ENCODE assay signal across 8 cellular contexts in the genomic region with DNA sequence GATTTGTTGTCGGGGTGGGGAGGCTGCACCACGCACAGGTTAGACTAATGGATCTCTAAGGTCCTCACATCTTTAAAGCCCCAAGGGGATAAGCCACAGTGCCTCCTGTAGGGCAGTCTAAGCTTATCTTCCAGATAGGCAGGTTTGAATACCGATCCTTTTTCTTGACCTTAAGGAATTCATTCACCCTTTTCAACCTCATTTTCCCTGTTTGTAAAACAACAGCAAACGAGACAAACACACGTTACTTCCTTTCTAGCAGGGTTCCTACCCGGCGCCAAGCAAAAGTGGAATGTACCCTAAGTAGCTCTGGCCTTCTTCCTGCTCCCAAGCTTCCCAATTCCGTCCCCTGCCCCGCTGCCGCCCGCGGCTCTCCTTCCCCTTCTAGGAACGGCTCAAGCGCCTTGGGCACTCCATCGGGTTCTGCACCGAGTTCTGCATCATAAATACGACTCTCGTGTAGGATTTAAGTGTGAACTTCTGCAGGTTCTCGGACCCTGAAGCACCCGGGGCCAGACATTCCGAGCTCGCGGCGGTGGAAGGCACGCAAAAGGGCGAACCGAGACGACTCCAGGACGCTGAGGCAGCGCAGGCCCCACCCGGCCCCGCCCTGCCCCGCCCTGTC. TPM values are rescaled to one million over a fixed set of nuclear protein-coding genes. Genes with fewer than 3 reads are reported as not detected.
A peak's percentile ranks its signal among the peaks of the same experiment; 100 is the strongest.
DNase-seq lines count a peak whose midpoint lies in the region; ATAC-seq, FAIRE-seq and TF ChIP-seq lines count a peak whose summit lies in the region.

No MANE protein-coding gene starts in this region.

- H3K4me3 ChIP-seq in H1 (ENCODE audit: extremely low read depth in 1 of 4, insufficient read depth in 2 of 4, low read depth in 3 of 4, low read length in 4 of 4): peak overlapping the region; percentile 62 to 85 (median 74)
- H3K4me3 ChIP-seq in mesodermal cell (ENCODE audit: extremely low read depth, insufficient read depth, low read length, poor library complexity, severe bottlenecking): peak overlapping the region; percentile 75
- H3K4me3 ChIP-seq in uterus: peak overlapping the region; percentile 52 to 70

- no peak for FAIRE-seq in H1 (lab: Jason Lieb, UNC)

- H4K91ac ChIP-seq in H1 (replicated peaks; ENCODE audit: insufficient read length, low read length): peak overlapping the region; percentile 15

- peak; percentile 22 for ATAC-seq in GM19395 (IDR thresholded peaks at IDR 0.05; ENCODE audit: unreplicated experiment)
- ATAC-seq in HG03095 (IDR thresholded peaks at IDR 0.05; ENCODE audit: unreplicated experiment): no peak

- peak overlapping the region; percentile 65 for H3K56ac ChIP-seq in H1 (replicated peaks; ENCODE audit: insufficient read length, low read depth, low read length)

- peak overlapping the region; percentile 96; the same call in 1 of the 2 replicates for H4K8ac ChIP-seq in H1 (ENCODE audit: extremely low read depth, insufficient read depth, low read length)

- peak overlapping the region; percentile 74 for H3K27ac ChIP-seq in H1 (ENCODE audit: low read depth, low read length)
- peak overlapping the region; percentile 96 for H3K27ac ChIP-seq in mesodermal cell (ENCODE audit: low read depth, low read length, severe bottlenecking)
- H3K27ac ChIP-seq in uterus: peak overlapping the region; percentile 86 to 88

- H3K36me3 ChIP-seq in H1 (ENCODE audit: control insufficient read depth in 2 of 4, insufficient read depth in 4 of 4, low read length in 3 of 4) (peaks cover 21 to 37% (median 28%) of the 10 kb centered on the region in 4 experiments), mesodermal cell (ENCODE audit: control insufficient read depth, insufficient read depth, low read length) (peaks cover 40% of the 10 kb centered on the region), uterus (no peaks in the 10 kb centered on the region)

- H3K9me3 ChIP-seq in H1 (ENCODE audit: insufficient read depth in 2 of 2, low read depth in 1 of 2, low read length in 1 of 2) (no peaks in the 10 kb centered on the region), mesodermal cell (ENCODE audit: control insufficient read depth, low read length) (no peaks in the 10 kb centered on the region), uterus (no peaks in the 10 kb centered on the region)

- TF ChIP-seq RAD21 in H1 (IDR thresholded peaks at IDR 0.05 in 1 of 2, conservative IDR thresholded peaks at IDR 0.05 in 1 of 2; ENCODE audit: low read depth in 2 of 2, low read length in 2 of 2): peak; percentile 63 to 70

- TF ChIP-seq POLR2A in H1 (IDR thresholded peaks at IDR 0.05; ENCODE audit: control extremely low read depth in 1 of 2, low read depth in 2 of 2, low read length in 2 of 2) (peak in 1 of 2 experiments; percentile 17; a peak in 1 of 3 replicates), uterus (IDR thresholded peaks at IDR 0.05) (peak in 1 of 2 donors; percentile 27)

- peaks cover 7% of the 10 kb centered on the region for H3K23me2 ChIP-seq in H1 (ENCODE audit: low read depth, low read length)

- H4K5ac ChIP-seq in H1 (ENCODE audit: insufficient read length, low read depth, low read length): peak overlapping the region; percentile 91

- no peak overlapping the region; the same call in 1 of the 2 replicates for H2BK12ac ChIP-seq in H1 (ENCODE audit: low read depth, low read length)

- H3K23ac ChIP-seq in H1 (ENCODE audit: insufficient read length): no peak overlapping the region

- H3K27me3 ChIP-seq in H1 (replicated peaks in 1 of 4; ENCODE audit: control insufficient read depth in 3 of 4, extremely low read depth in 1 of 4, insufficient read depth in 3 of 4, low read length in 3 of 4) (no peaks in the 10 kb centered on the region), uterus (no peaks in the 10 kb centered on the region)

- CTCF ChIA-PET in H1 (lab: Charles Lee; ENCODE audit: partially characterized antibody): interaction anchor here (0.8 to 2.4 kb wide), 20 partner anchors 10 to 576 kb away, joined by 3 to 15 read pairs (median 4); partner anchors contain the start of genes C1orf210 and ELOVL1

- H2AK5ac ChIP-seq in H1 (ENCODE audit: low read depth, low read length): no peak overlapping the region

- H3K9ac ChIP-seq in H1 (replicated peaks in 1 of 4; ENCODE audit: extremely low read depth in 1 of 4, low read depth in 3 of 4, low read length in 3 of 4): peak overlapping the region; percentile 8 to 91 (median 80)

- H2AFZ ChIP-seq in H1 (ENCODE audit: low read length): peak overlapping the region; percentile 20; the same call in 1 of the 2 replicates

- peak overlapping the region; percentile 82 for H2BK5ac ChIP-seq in H1 (ENCODE audit: low read depth, low read length)

- intact Hi-C loops in uterus (cut with DNase I; ENCODE audit: low total_unique reads): no loop called here

- H3K4me1 ChIP-seq in H1 (replicated peaks in 1 of 4; ENCODE audit: control insufficient read depth in 3 of 4, insufficient read depth in 4 of 4, low read length in 3 of 4) (peaks cover 5 to 14% (median 8%) of the 10 kb centered on the region in 4 experiments), mesodermal cell (ENCODE audit: control insufficient read depth, insufficient read depth, low read length, poor library complexity, severe bottlenecking) (peaks cover 22% of the 10 kb centered on the region), uterus (peaks cover 0 to 5% of the 10 kb centered on the region in 2 donors)

- H2BK20ac ChIP-seq in H1 (ENCODE audit: low read length): no peak overlapping the region

- peaks cover 10 to 27% of the 10 kb centered on the region in 2 experiments for H3K79me2 ChIP-seq in H1 (ENCODE audit: control insufficient read depth in 1 of 2, insufficient read depth in 2 of 2, low read length in 2 of 2)

- H2BK120ac ChIP-seq in H1 (replicated peaks; ENCODE audit: low read depth, low read length): no peak overlapping the region

- 0 out of 2 replicates have a peak overlapping the region, but pooled peaks have one; percentile 32 for H2BK15ac ChIP-seq in H1 (ENCODE audit: low read length)

- POLR2A ChIA-PET in H1 (lab: Charles Lee; ENCODE audit: partially characterized antibody): interaction anchor here (0.7 to 2.5 kb wide), 39 partner anchors 8 to 381 kb away, joined by 3 to 37 read pairs (median 5); partner anchors contain the start of genes C1orf210, ELOVL1, KDM4A and MED8

- TF ChIP-seq CTCF in H1 (IDR thresholded peaks at IDR 0.05; ENCODE audit: control extremely low read depth in 1 of 3, insufficient read depth in 1 of 3, low read depth in 1 of 3, low read length in 3 of 3) (peak in 2 of 3 experiments; percentile 49 to 70; a peak in 3 of 4 replicates), uterus (IDR thresholded peaks at IDR 0.05) (peak in 1 of 4 experiments; percentile 25)

- TF ChIP-seq EP300 in H1 (IDR thresholded peaks at IDR 0.05; ENCODE audit: borderline replicate concordance in 1 of 2, low read depth in 2 of 2, low read length in 2 of 2): no peak

- H3K14ac ChIP-seq in H1 (ENCODE audit: insufficient read length): no peak overlapping the region

- peak overlapping the region; percentile 72 to 81 for H3K4me2 ChIP-seq in H1 (ENCODE audit: insufficient read depth in 1 of 2, low read depth in 2 of 2, low read length in 2 of 2)

- H3K18ac ChIP-seq in H1 (ENCODE audit: extremely low read depth, low read length): peak overlapping the region; percentile 38; the same call in 1 of the 2 replicates

- peaks cover 11% of the 10 kb centered on the region for H3K79me1 ChIP-seq in H1 (ENCODE audit: low read depth, low read length)

- peaks cover 10 to 12% of the 10 kb centered on the region in 2 experiments for H4K20me1 ChIP-seq in H1 (replicated peaks in 1 of 2; ENCODE audit: control insufficient read depth in 1 of 2, insufficient read depth in 2 of 2, low read length in 2 of 2)

- peak overlapping the region; percentile 84 for H3K4ac ChIP-seq in H1 (replicated peaks; ENCODE audit: insufficient read length, low read depth, low read length)

- DNase-seq in D341Med (ENCODE audit: low spot score): peak; percentile 60
- DNase-seq in M059J (ENCODE audit: low read depth): peak; percentile 70
- DNase-seq in SW480 (ENCODE audit: low spot score): peak; percentile 66
- DNase-seq in H1 (ENCODE audit: low read depth in 1 of 2, low spot score in 2 of 2): no peak
- DNase-seq in uterus: no peak

- 2% methylated on average over 24 of the region's 33 CpGs; no CpG with 5 or more reads in 1 of the 2 experiments for WGBS in H1 (ENCODE audit: extremely low coverage in 1 of 2, insufficient coverage in 1 of 2, insufficient read length in 1 of 2, insufficient replicate concordance in 2 of 2, low coverage in 1 of 2, low lambda C conversion rate in 2 of 2, missing lambda C conversion rate in 1 of 2), 2 experiments
- 1 to 3% methylated on average over 22 to 25 of the region's 33 CpGs for WGBS in mesodermal cell (ENCODE audit: insufficient coverage in 2 of 2), 2 experiments

RNA-seq across cellular contexts. Expression of gene CDC20, which starts 0.5 kb away (rescaled TPM):
- total RNA-seq in M059J (2014; rRNA removed; shearing (Covaris generic)): 273 and 274 TPM in 2 replicates
- 221 and 252 TPM in 2 replicates for total RNA-seq in H1 (2021; fragmentation: NEBNext Ultra II Directional; extraction: Animal tissue kit (Norgen Biotek cat#: 25700))
- polyA plus RNA-seq in H1 (2011; rRNA removed): 214 and 350 TPM in 2 replicates
- 234 TPM for polyA plus RNA-seq in H1 (2011; cell fraction: cytosol; rRNA removed)
- polyA plus RNA-seq in H1 (2011; cell fraction: nucleus; rRNA removed): 399 TPM
- polyA plus RNA-seq in H1 (2012, experiment 1 of 2): 231 to 283 TPM (median 258 TPM) in 4 replicates
- 321 TPM for polyA plus RNA-seq in H1 (2012, experiment 2 of 2)
- 136 TPM for polyA plus RNA-seq in H1 (2013, experiment 1 of 2)
- polyA plus RNA-seq in H1 (2013, experiment 2 of 2): 131 TPM
- polyA minus RNA-seq in H1 (2011; rRNA and poly(A)+ RNA removed): 219 and 368 TPM in 2 replicates
- 160 TPM for polyA minus RNA-seq in H1 (2011; cell fraction: cytosol; rRNA and poly(A)+ RNA removed)
- 98.7 TPM for polyA minus RNA-seq in H1 (2011; cell fraction: nucleus; rRNA and poly(A)+ RNA removed)
- polyA plus RNA-seq in mesodermal cell (2013, experiment 1 of 2): 112 TPM
- 119 TPM for polyA plus RNA-seq in mesodermal cell (2013, experiment 2 of 2)
- total RNA-seq in uterus: 10 to 100 TPM in 1 of 4 donors, 1 to 10 TPM in 1, not detected in 2; 1.3 to 20.3 TPM

RNA-seq across cellular contexts. Expression of gene ELOVL1, which starts 9.6 kb away (rescaled TPM):
- total RNA-seq in M059J (2014; rRNA removed; shearing (Covaris generic)): 152 and 164 TPM in 2 replicates
- total RNA-seq in H1 (2021; fragmentation: NEBNext Ultra II Directional; extraction: Animal tissue kit (Norgen Biotek cat#: 25700)): 28.5 and 29.1 TPM in 2 replicates
- 58.2 and 68.1 TPM in 2 replicates for polyA plus RNA-seq in H1 (2011; rRNA removed)
- 51.4 TPM for polyA plus RNA-seq in H1 (2011; cell fraction: cytosol; rRNA removed)
- polyA plus RNA-seq in H1 (2011; cell fraction: nucleus; rRNA removed): 64.0 TPM
- 31.0 to 38.0 TPM (median 34.5 TPM) in 4 replicates for polyA plus RNA-seq in H1 (2012, experiment 1 of 2)
- polyA plus RNA-seq in H1 (2012, experiment 2 of 2): 57.9 TPM
- polyA plus RNA-seq in H1 (2013, experiment 1 of 2): 45.0 TPM
- polyA plus RNA-seq in H1 (2013, experiment 2 of 2): 50.2 TPM
- 35.7 and 45.3 TPM in 2 replicates for polyA minus RNA-seq in H1 (2011; rRNA and poly(A)+ RNA removed)
- 11.2 TPM for polyA minus RNA-seq in H1 (2011; cell fraction: cytosol; rRNA and poly(A)+ RNA removed)
- polyA minus RNA-seq in H1 (2011; cell fraction: nucleus; rRNA and poly(A)+ RNA removed): 12.0 TPM
- polyA plus RNA-seq in mesodermal cell (2013, experiment 1 of 2): 85.0 TPM
- 72.0 TPM for polyA plus RNA-seq in mesodermal cell (2013, experiment 2 of 2)
- total RNA-seq in uterus: 10 to 100 TPM in 3 of 4 donors, 1 to 10 TPM in 1; 7.9 to 62.8 (median 34.9) TPM

RNA-seq across cellular contexts. Expression of gene MPL, which starts 20.6 kb away (rescaled TPM):
- not detected in 2 replicates for total RNA-seq in M059J (2014; rRNA removed; shearing (Covaris generic))
- not detected in 2 replicates for total RNA-seq in H1 (2021; fragmentation: NEBNext Ultra II Directional; extraction: Animal tissue kit (Norgen Biotek cat#: 25700))
- 0.08 and 0.11 TPM in 2 replicates for polyA plus RNA-seq in H1 (2011; rRNA removed)
- not detected for polyA plus RNA-seq in H1 (2011; cell fraction: cytosol; rRNA removed)
- polyA plus RNA-seq in H1 (2011; cell fraction: nucleus; rRNA removed): 0.07 TPM
- 0.27 to 0.55 TPM (median 0.43 TPM) in 3 of 4 replicates, not detected in the other for polyA plus RNA-seq in H1 (2012, experiment 1 of 2)
- not detected for polyA plus RNA-seq in H1 (2012, experiment 2 of 2)
- 0.04 TPM for polyA plus RNA-seq in H1 (2013, experiment 1 of 2)
- 0.09 TPM for polyA plus RNA-seq in H1 (2013, experiment 2 of 2)
- 0.15 TPM in 1 of 2 replicates, not detected in the other for polyA minus RNA-seq in H1 (2011; rRNA and poly(A)+ RNA removed)
- not detected for polyA minus RNA-seq in H1 (2011; cell fraction: cytosol; rRNA and poly(A)+ RNA removed)
- polyA minus RNA-seq in H1 (2011; cell fraction: nucleus; rRNA and poly(A)+ RNA removed): not detected
- 1.0 TPM for polyA plus RNA-seq in mesodermal cell (2013, experiment 1 of 2)
- polyA plus RNA-seq in mesodermal cell (2013, experiment 2 of 2): 0.30 TPM
- 1 to 10 TPM in 1 of 4 donors, not detected in 3; 1.3 TPM for total RNA-seq in uterus

RNA-seq across cellular contexts. Expression of gene MED8, which starts 31.4 kb away (rescaled TPM):
- 113 and 121 TPM in 2 replicates for total RNA-seq in M059J (2014; rRNA removed; shearing (Covaris generic))
- 19.5 and 20.6 TPM in 2 replicates for total RNA-seq in H1 (2021; fragmentation: NEBNext Ultra II Directional; extraction: Animal tissue kit (Norgen Biotek cat#: 25700))
- polyA plus RNA-seq in H1 (2011; rRNA removed): 6.7 and 7.0 TPM in 2 replicates
- 9.7 TPM for polyA plus RNA-seq in H1 (2011; cell fraction: cytosol; rRNA removed)
- 13.6 TPM for polyA plus RNA-seq in H1 (2011; cell fraction: nucleus; rRNA removed)
- polyA plus RNA-seq in H1 (2012, experiment 1 of 2): 19.8 to 23.8 TPM (median 22.3 TPM) in 4 replicates
- polyA plus RNA-seq in H1 (2012, experiment 2 of 2): 8.5 TPM
- polyA plus RNA-seq in H1 (2013, experiment 1 of 2): 12.8 TPM
- polyA plus RNA-seq in H1 (2013, experiment 2 of 2): 14.3 TPM
- polyA minus RNA-seq in H1 (2011; rRNA and poly(A)+ RNA removed): 5.1 and 9.8 TPM in 2 replicates
- polyA minus RNA-seq in H1 (2011; cell fraction: cytosol; rRNA and poly(A)+ RNA removed): 5.2 TPM
- 13.1 TPM for polyA minus RNA-seq in H1 (2011; cell fraction: nucleus; rRNA and poly(A)+ RNA removed)
- 36.3 TPM for polyA plus RNA-seq in mesodermal cell (2013, experiment 1 of 2)
- polyA plus RNA-seq in mesodermal cell (2013, experiment 2 of 2): 33.5 TPM
- total RNA-seq in uterus: 10 to 100 TPM; 19.4 to 33.9 (median 28.5) TPM

RNA-seq across cellular contexts. Expression of gene SZT2, which starts 31.5 kb away (rescaled TPM):
- 9.4 and 15.2 TPM in 2 replicates for total RNA-seq in M059J (2014; rRNA removed; shearing (Covaris generic))
- 12.9 and 13.8 TPM in 2 replicates for total RNA-seq in H1 (2021; fragmentation: NEBNext Ultra II Directional; extraction: Animal tissue kit (Norgen Biotek cat#: 25700))
- polyA plus RNA-seq in H1 (2011; rRNA removed): 4.7 and 8.0 TPM in 2 replicates
- polyA plus RNA-seq in H1 (2011; cell fraction: cytosol; rRNA removed): 3.8 TPM
- 35.9 TPM for polyA plus RNA-seq in H1 (2011; cell fraction: nucleus; rRNA removed)
- 6.5 to 8.1 TPM (median 6.7 TPM) in 4 replicates for polyA plus RNA-seq in H1 (2012, experiment 1 of 2)
- polyA plus RNA-seq in H1 (2012, experiment 2 of 2): 13.4 TPM
- 5.2 TPM for polyA plus RNA-seq in H1 (2013, experiment 1 of 2)
- polyA plus RNA-seq in H1 (2013, experiment 2 of 2): 3.5 TPM
- polyA minus RNA-seq in H1 (2011; rRNA and poly(A)+ RNA removed): 30.2 and 31.0 TPM in 2 replicates
- 6.6 TPM for polyA minus RNA-seq in H1 (2011; cell fraction: cytosol; rRNA and poly(A)+ RNA removed)
- 40.9 TPM for polyA minus RNA-seq in H1 (2011; cell fraction: nucleus; rRNA and poly(A)+ RNA removed)
- polyA plus RNA-seq in mesodermal cell (2013, experiment 1 of 2): 12.1 TPM
- polyA plus RNA-seq in mesodermal cell (2013, experiment 2 of 2): 11.5 TPM
- total RNA-seq in uterus: 100 to 1,000 TPM in 1 of 4 donors, 10 to 100 TPM in 3; 15.6 to 128 (median 31.0) TPM

Comparison
In these comparisons a context has a peak if more than half of its experiments do, and no peak if none do; other contexts are left out.
1. DNase-seq: peak in D341Med (single experiment), M059J (single experiment) and SW480 (single experiment); none in H1 (0 of 2) and uterus (0 of 2).
2. RNA of gene CDC20, which starts 0.5 kb away (total RNA-seq): 273 to 274 TPM in M059J and 221 to 252 TPM in H1; 1.3 to 20.3 TPM in uterus; every median in the first group is over 10 times any median in the second.
3. Peak in every context shown above with its lines, with median percentiles within 50 percentile points of each other: H3K27ac ChIP-seq and H3K4me3 ChIP-seq.